Comparison of ENCODE assay signal across 1 cellular context in the genomic region with DNA sequence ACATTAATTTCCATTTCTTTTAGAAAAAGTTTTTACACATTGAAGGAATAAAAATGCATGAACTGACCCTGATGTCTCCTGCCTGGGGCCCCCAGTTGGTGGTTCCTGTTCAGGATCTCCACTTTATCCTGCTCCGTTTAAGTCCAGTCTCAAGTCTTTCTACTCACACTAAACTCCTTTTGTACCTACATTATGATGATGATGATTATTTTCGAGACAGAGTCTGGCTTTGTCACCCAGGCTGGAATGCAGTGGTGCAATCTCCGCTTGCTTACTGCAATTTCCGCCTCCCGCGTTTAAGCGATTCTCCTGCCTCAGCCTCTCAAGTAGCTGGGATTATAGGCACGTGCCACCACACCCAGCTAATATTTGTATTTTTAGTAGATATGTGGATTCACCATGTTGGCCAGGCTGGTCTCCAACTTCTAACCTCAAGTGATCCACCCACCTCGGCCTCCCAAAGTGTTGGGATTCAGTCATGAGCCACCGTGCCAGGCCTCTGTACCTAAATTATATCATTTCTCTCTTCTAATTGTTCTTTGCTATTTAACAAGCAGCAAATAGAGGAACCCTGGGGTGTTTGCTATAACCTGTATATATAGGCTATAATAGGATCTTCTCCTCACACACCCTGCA.
A peak's percentile ranks its signal among the peaks of the same experiment; 100 is the strongest.
TF ChIP-seq lines count a peak whose summit lies in the region.

No MANE protein-coding gene starts in this region.

TF ChIP-seq in HepG2, 621 proteins besides CTCF, POLR2A, EP300 and RAD21 (continued from another document and continues in another):
- no peak for TF ChIP-seq ZFP37 (CRISPR knock-in tag; IDR thresholded peaks at IDR 0.05; ENCODE audit: borderline replicate concordance)
- TF ChIP-seq BCL6 (CRISPR knock-in tag; IDR thresholded peaks at IDR 0.05) = peak; percentile 81
- no peak for TF ChIP-seq ZNF709 (CRISPR knock-in tag; IDR thresholded peaks at IDR 0.05)
- no peak for TF ChIP-seq TMF1 (CRISPR knock-in tag; IDR thresholded peaks at IDR 0.05; ENCODE audit: low read depth)
- TF ChIP-seq, protein P1, sequence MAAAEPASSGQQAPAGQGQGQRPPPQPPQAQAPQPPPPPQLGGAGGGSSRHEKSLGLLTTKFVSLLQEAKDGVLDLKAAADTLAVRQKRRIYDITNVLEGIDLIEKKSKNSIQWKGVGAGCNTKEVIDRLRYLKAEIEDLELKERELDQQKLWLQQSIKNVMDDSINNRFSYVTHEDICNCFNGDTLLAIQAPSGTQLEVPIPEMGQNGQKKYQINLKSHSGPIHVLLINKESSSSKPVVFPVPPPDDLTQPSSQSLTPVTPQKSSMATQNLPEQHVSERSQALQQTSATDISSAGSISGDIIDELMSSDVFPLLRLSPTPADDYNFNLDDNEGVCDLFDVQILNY (CRISPR knock-in tag; conservative IDR thresholded peaks at IDR 0.05) = no peak
- TF ChIP-seq HNRNPUL1 (IDR thresholded peaks at IDR 0.05; ENCODE audit: low read depth, low read length) = no peak
- TF ChIP-seq ATF7 (IDR thresholded peaks at IDR 0.05) = peak; percentile 32; the same call in 1 of the 2 replicates
- no peak for TF ChIP-seq ATF7 (CRISPR knock-in tag; IDR thresholded peaks at IDR 0.05)
- no peak for TF ChIP-seq RBM22 (optimal IDR thresholded peaks at IDR 0.05; ENCODE audit: low read length)
- no peak for TF ChIP-seq ZNF496 (CRISPR knock-in tag; IDR thresholded peaks at IDR 0.05; ENCODE audit: insufficient replicate concordance)
- TF ChIP-seq TOPORS (CRISPR knock-in tag; IDR thresholded peaks at IDR 0.05) = no peak
- TF ChIP-seq MTA3 (CRISPR knock-in tag; IDR thresholded peaks at IDR 0.05) = no peak
- TF ChIP-seq ZNF335 (CRISPR knock-in tag; IDR thresholded peaks at IDR 0.05) = peak; percentile 47; the same call in 1 of the 2 replicates
- TF ChIP-seq, protein P2, sequence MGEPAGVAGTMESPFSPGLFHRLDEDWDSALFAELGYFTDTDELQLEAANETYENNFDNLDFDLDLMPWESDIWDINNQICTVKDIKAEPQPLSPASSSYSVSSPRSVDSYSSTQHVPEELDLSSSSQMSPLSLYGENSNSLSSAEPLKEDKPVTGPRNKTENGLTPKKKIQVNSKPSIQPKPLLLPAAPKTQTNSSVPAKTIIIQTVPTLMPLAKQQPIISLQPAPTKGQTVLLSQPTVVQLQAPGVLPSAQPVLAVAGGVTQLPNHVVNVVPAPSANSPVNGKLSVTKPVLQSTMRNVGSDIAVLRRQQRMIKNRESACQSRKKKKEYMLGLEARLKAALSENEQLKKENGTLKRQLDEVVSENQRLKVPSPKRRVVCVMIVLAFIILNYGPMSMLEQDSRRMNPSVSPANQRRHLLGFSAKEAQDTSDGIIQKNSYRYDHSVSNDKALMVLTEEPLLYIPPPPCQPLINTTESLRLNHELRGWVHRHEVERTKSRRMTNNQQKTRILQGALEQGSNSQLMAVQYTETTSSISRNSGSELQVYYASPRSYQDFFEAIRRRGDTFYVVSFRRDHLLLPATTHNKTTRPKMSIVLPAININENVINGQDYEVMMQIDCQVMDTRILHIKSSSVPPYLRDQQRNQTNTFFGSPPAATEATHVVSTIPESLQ (CRISPR knock-in tag; conservative IDR thresholded peaks at IDR 0.05) = 0 out of 2 replicates have a peak, but pooled peaks have one; percentile 66
- TF ChIP-seq BRD4 (CRISPR knock-in tag; IDR thresholded peaks at IDR 0.05) = no peak
- no peak for TF ChIP-seq ZFAT (CRISPR knock-in tag; conservative IDR thresholded peaks at IDR 0.05)
- no peak for TF ChIP-seq NFE2L2 (IDR thresholded peaks at IDR 0.05; ENCODE audit: low read length)
- TF ChIP-seq SMAD3 (CRISPR knock-in tag; IDR thresholded peaks at IDR 0.05) = peak; percentile 89
- TF ChIP-seq ZMAT3 (CRISPR knock-in tag; conservative IDR thresholded peaks at IDR 0.05) = 0 out of 2 replicates have a peak, but pooled peaks have one; percentile 63
- TF ChIP-seq ZNF253 (CRISPR knock-in tag; IDR thresholded peaks at IDR 0.05; ENCODE audit: borderline replicate concordance) = no peak
- TF ChIP-seq, protein P3, sequence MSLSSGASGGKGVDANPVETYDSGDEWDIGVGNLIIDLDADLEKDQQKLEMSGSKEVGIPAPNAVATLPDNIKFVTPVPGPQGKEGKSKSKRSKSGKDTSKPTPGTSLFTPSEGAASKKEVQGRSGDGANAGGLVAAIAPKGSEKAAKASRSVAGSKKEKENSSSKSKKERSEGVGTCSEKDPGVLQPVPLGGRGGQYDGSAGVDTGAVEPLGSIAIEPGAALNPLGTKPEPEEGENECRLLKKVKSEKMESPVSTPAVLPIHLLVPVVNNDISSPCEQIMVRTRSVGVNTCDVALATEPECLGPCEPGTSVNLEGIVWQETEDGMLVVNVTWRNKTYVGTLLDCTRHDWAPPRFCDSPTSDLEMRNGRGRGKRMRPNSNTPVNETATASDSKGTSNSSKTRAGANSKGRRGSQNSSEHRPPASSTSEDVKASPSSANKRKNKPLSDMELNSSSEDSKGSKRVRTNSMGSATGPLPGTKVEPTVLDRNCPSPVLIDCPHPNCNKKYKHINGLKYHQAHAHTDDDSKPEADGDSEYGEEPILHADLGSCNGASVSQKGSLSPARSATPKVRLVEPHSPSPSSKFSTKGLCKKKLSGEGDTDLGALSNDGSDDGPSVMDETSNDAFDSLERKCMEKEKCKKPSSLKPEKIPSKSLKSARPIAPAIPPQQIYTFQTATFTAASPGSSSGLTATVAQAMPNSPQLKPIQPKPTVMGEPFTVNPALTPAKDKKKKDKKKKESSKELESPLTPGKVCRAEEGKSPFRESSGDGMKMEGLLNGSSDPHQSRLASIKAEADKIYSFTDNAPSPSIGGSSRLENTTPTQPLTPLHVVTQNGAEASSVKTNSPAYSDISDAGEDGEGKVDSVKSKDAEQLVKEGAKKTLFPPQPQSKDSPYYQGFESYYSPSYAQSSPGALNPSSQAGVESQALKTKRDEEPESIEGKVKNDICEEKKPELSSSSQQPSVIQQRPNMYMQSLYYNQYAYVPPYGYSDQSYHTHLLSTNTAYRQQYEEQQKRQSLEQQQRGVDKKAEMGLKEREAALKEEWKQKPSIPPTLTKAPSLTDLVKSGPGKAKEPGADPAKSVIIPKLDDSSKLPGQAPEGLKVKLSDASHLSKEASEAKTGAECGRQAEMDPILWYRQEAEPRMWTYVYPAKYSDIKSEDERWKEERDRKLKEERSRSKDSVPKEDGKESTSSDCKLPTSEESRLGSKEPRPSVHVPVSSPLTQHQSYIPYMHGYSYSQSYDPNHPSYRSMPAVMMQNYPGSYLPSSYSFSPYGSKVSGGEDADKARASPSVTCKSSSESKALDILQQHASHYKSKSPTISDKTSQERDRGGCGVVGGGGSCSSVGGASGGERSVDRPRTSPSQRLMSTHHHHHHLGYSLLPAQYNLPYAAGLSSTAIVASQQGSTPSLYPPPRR (CRISPR knock-in tag; IDR thresholded peaks at IDR 0.05; ENCODE audit: borderline replicate concordance) = peak; percentile 70; the same call in 1 of the 2 replicates
- no peak for TF ChIP-seq ZNF577 (CRISPR knock-in tag; IDR thresholded peaks at IDR 0.05; ENCODE audit: borderline replicate concordance, low read depth)
- TF ChIP-seq CBX2 (IDR thresholded peaks at IDR 0.05; ENCODE audit: low read depth, low read length) = no peak
- no peak for TF ChIP-seq CBX2 (CRISPR knock-in tag; IDR thresholded peaks at IDR 0.05; ENCODE audit: low read depth)
- TF ChIP-seq, protein P4, sequence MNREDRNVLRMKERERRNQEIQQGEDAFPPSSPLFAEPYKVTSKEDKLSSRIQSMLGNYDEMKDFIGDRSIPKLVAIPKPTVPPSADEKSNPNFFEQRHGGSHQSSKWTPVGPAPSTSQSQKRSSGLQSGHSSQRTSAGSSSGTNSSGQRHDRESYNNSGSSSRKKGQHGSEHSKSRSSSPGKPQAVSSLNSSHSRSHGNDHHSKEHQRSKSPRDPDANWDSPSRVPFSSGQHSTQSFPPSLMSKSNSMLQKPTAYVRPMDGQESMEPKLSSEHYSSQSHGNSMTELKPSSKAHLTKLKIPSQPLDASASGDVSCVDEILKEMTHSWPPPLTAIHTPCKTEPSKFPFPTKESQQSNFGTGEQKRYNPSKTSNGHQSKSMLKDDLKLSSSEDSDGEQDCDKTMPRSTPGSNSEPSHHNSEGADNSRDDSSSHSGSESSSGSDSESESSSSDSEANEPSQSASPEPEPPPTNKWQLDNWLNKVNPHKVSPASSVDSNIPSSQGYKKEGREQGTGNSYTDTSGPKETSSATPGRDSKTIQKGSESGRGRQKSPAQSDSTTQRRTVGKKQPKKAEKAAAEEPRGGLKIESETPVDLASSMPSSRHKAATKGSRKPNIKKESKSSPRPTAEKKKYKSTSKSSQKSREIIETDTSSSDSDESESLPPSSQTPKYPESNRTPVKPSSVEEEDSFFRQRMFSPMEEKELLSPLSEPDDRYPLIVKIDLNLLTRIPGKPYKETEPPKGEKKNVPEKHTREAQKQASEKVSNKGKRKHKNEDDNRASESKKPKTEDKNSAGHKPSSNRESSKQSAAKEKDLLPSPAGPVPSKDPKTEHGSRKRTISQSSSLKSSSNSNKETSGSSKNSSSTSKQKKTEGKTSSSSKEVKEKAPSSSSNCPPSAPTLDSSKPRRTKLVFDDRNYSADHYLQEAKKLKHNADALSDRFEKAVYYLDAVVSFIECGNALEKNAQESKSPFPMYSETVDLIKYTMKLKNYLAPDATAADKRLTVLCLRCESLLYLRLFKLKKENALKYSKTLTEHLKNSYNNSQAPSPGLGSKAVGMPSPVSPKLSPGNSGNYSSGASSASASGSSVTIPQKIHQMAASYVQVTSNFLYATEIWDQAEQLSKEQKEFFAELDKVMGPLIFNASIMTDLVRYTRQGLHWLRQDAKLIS (CRISPR knock-in tag; IDR thresholded peaks at IDR 0.05) = no peak
- peak; percentile 64 for TF ChIP-seq CREM (IDR thresholded peaks at IDR 0.05)
- TF ChIP-seq CREM (CRISPR knock-in tag; IDR thresholded peaks at IDR 0.05) = no peak
- TF ChIP-seq ZNF777 (CRISPR knock-in tag; IDR thresholded peaks at IDR 0.05) = no peak
- peak; percentile 85; the same call in 1 of the 2 replicates for TF ChIP-seq ISL2 (CRISPR knock-in tag; IDR thresholded peaks at IDR 0.05)
- TF ChIP-seq ZEB1 (IDR thresholded peaks at IDR 0.05; ENCODE audit: insufficient replicate concordance, low read depth) = no peak
- no peak for TF ChIP-seq ZBTB20 (CRISPR knock-in tag; IDR thresholded peaks at IDR 0.05; ENCODE audit: borderline replicate concordance, low read depth)
- TF ChIP-seq ZSCAN29 (CRISPR knock-in tag; conservative IDR thresholded peaks at IDR 0.05) = no peak
- no peak for TF ChIP-seq ATAD3A (CRISPR knock-in tag; IDR thresholded peaks at IDR 0.05)
- TF ChIP-seq, protein P5, sequence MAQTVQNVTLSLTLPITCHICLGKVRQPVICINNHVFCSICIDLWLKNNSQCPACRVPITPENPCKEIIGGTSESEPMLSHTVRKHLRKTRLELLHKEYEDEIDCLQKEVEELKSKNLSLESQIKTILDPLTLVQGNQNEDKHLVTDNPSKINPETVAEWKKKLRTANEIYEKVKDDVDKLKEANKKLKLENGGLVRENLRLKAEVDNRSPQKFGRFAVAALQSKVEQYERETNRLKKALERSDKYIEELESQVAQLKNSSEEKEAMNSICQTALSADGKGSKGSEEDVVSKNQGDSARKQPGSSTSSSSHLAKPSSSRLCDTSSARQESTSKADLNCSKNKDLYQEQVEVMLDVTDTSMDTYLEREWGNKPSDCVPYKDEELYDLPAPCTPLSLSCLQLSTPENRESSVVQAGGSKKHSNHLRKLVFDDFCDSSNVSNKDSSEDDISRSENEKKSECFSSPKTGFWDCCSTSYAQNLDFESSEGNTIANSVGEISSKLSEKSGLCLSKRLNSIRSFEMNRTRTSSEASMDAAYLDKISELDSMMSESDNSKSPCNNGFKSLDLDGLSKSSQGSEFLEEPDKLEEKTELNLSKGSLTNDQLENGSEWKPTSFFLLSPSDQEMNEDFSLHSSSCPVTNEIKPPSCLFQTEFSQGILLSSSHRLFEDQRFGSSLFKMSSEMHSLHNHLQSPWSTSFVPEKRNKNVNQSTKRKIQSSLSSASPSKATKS (CRISPR knock-in tag; IDR thresholded peaks at IDR 0.05) = peak; percentile 55; the same call in 1 of the 2 replicates
- no peak for TF ChIP-seq HNRNPL (IDR thresholded peaks at IDR 0.05; ENCODE audit: low read depth, low read length)
- TF ChIP-seq, protein P6, sequence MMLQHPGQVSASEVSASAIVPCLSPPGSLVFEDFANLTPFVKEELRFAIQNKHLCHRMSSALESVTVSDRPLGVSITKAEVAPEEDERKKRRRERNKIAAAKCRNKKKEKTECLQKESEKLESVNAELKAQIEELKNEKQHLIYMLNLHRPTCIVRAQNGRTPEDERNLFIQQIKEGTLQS (CRISPR knock-in tag; IDR thresholded peaks at IDR 0.05) = peak; percentile 91
- no peak for TF ChIP-seq ZNF333 (CRISPR knock-in tag; IDR thresholded peaks at IDR 0.05; ENCODE audit: borderline replicate concordance)
- TF ChIP-seq, protein P7, sequence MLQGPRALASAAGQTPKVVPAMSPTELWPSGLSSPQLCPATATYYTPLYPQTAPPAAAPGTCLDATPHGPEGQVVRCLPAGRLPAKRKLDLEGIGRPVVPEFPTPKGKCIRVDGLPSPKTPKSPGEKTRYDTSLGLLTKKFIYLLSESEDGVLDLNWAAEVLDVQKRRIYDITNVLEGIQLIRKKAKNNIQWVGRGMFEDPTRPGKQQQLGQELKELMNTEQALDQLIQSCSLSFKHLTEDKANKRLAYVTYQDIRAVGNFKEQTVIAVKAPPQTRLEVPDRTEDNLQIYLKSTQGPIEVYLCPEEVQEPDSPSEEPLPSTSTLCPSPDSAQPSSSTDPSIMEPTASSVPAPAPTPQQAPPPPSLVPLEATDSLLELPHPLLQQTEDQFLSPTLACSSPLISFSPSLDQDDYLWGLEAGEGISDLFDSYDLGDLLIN (CRISPR knock-in tag; IDR thresholded peaks at IDR 0.05; ENCODE audit: borderline replicate concordance) = peak; percentile 48; the same call in 1 of the 2 replicates
- TF ChIP-seq ZC3H4 (CRISPR knock-in tag; IDR thresholded peaks at IDR 0.05; ENCODE audit: borderline replicate concordance) = no peak
- TF ChIP-seq HOXD1 (CRISPR knock-in tag; IDR thresholded peaks at IDR 0.05) = peak; percentile 45; the same call in 1 of the 2 replicates
- TF ChIP-seq ZNF251 (CRISPR knock-in tag; IDR thresholded peaks at IDR 0.05) = no peak
- TF ChIP-seq, protein P8, sequence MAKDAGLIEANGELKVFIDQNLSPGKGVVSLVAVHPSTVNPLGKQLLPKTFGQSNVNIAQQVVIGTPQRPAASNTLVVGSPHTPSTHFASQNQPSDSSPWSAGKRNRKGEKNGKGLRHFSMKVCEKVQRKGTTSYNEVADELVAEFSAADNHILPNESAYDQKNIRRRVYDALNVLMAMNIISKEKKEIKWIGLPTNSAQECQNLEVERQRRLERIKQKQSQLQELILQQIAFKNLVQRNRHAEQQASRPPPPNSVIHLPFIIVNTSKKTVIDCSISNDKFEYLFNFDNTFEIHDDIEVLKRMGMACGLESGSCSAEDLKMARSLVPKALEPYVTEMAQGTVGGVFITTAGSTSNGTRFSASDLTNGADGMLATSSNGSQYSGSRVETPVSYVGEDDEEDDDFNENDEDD (CRISPR knock-in tag; IDR thresholded peaks at IDR 0.05; ENCODE audit: borderline replicate concordance) = peak; percentile 85; the same call in 1 of the 2 replicates
